8 cellular contexts compared by ENCODE assay signal in genomic region chr18:48934708-48935432, GRCh38. TPM values are rescaled to one million over a fixed set of nuclear protein-coding genes. Genes with fewer than 3 reads are reported as not detected.
A peak's percentile ranks its signal among the peaks of the same experiment; 100 is the strongest.
DNase-seq lines count a peak whose midpoint lies in the region; ATAC-seq and TF ChIP-seq lines count a peak whose summit lies in the region.

No MANE protein-coding gene starts in this region.

- DNase-seq in SIG-M5 treated with dmso at 0.1 percent for 504 hours (lab: John Stamatoyannopoulos, UW; ENCODE audit: unreplicated experiment) = peak; percentile 79
- no peak for DNase-seq in SIG-M5 (lab: John Stamatoyannopoulos, UW)
- no peak for DNase-seq in T-helper 17 cell
- peak; percentile 88 for DNase-seq in Right ventricle myocardium inferior (ENCODE audit: missing footprints)
- peak; percentile 86 for DNase-seq in spleen

- H3K9me3 ChIP-seq in T-helper 17 cell (ENCODE audit: control insufficient read depth, low read length, poor library complexity, severe bottlenecking) = no peaks in the 10 kb centered on the region
- H3K9me3 ChIP-seq in spleen = no peaks in the 10 kb centered on the region

- no peak for TF ChIP-seq CTCF in spleen (IDR thresholded peaks at IDR 0.05 in 8 of 11, conservative IDR thresholded peaks at IDR 0.05 in 3 of 11)

- H3K27ac Mint-ChIP-seq in T-helper 17 cell = peak overlapping the region; percentile 98

- H3K27me3 Mint-ChIP-seq in T-helper 17 cell = no peaks in the 10 kb centered on the region

- no peak for TF ChIP-seq POLR2A in spleen (IDR thresholded peaks at IDR 0.05)

- peaks cover 0 to 20% (median 0%) of the 10 kb centered on the region in 6 donors for H3K36me3 ChIP-seq in spleen

- H3K4me3 Mint-ChIP-seq in T-helper 17 cell = peak overlapping the region; percentile 84

- H3K36me3 Mint-ChIP-seq in T-helper 17 cell (ENCODE audit: low read depth) = peaks cover 4% of the 10 kb centered on the region

- intact Hi-C loops in Right ventricle myocardium inferior (cut with DNase I) (loop anchor here (5.0 kb wide), 2 partner anchors 48 to 83 kb away; no protein-coding TSS in a partner anchor), spleen (cut with DNase I; ENCODE audit: low total_unique reads) (no loop called here)

- H3K27me3 ChIP-seq in spleen (replicated peaks in 1 of 7) = no peaks in the 10 kb centered on the region

- WGBS in spleen, 5 donors = 9 to 19% (median 12%) methylated on average over 14 of the region's 14 CpGs

- H3K27ac ChIP-seq in spleen = peak overlapping the region; percentile 53 to 87 (median 80)

- ATAC-seq in HG03045 (IDR thresholded peaks at IDR 0.05; ENCODE audit: unreplicated experiment) (peak; percentile 51), T-helper 17 cell (no peak), Right ventricle myocardium inferior (peak; percentile 73), HG03469 (IDR thresholded peaks at IDR 0.05; ENCODE audit: unreplicated experiment) (no peak)
- ATAC-seq in activated CD4-positive, CD25-positive, alpha-beta regulatory T cell treated with anti-CD3 and anti-CD28 coated beads, Interleukin-2, amount 50 U/mL, for 24 hours = no peak

- H3K4me1 ChIP-seq in spleen = peaks cover 66 to 100% (median 97%) of the 10 kb centered on the region in 6 donors

- peak overlapping the region in 3 of 8 donors; percentile 7 to 51 (median 16) for H3K4me3 ChIP-seq in spleen

- H3K4me1 Mint-ChIP-seq in T-helper 17 cell = peaks cover 86% of the 10 kb centered on the region

RNA-seq across cellular contexts. Expression of gene SMAD7, which starts 15.9 kb away (rescaled TPM):
- total RNA-seq in T-helper 17 cell (100 to 1,000 TPM; 161 to 181 TPM), Right ventricle myocardium inferior (12.0 TPM), spleen (10 to 100 TPM; 14.3 to 21.2 (median 16.2) TPM)
- polyA plus RNA-seq in spleen = 1 to 10 TPM; 2.5 to 5.4 (median 4.6) TPM

Comparison
In these comparisons a context has a peak if more than half of its experiments do, and no peak if none do; other contexts are left out.
1. DNase-seq: peak in SIG-M5 treated with dmso at 0.1 percent for 504 hours (single experiment), Right ventricle myocardium inferior (single experiment) and spleen (single experiment); none in SIG-M5 (single experiment) and T-helper 17 cell (0 of 3).
2. ATAC-seq: peak in HG03045 (single experiment) and Right ventricle myocardium inferior (single experiment); none in T-helper 17 cell (single experiment), activated CD4-positive, CD25-positive, alpha-beta regulatory T cell treated with anti-CD3 and anti-CD28 coated beads, Interleukin-2, amount 50 U/mL, for 24 hours (0 of 2) and HG03469 (single experiment).
3. RNA of gene SMAD7, which starts 15.9 kb away (total RNA-seq): 161 to 181 TPM in T-helper 17 cell; 14.3 to 21.2 TPM in spleen and 12.0 TPM in Right ventricle myocardium inferior (single experiment); every median in the first group is over 4 times any median in the second.